ENCODE assay signal across 8 cellular contexts in the genomic region with DNA sequence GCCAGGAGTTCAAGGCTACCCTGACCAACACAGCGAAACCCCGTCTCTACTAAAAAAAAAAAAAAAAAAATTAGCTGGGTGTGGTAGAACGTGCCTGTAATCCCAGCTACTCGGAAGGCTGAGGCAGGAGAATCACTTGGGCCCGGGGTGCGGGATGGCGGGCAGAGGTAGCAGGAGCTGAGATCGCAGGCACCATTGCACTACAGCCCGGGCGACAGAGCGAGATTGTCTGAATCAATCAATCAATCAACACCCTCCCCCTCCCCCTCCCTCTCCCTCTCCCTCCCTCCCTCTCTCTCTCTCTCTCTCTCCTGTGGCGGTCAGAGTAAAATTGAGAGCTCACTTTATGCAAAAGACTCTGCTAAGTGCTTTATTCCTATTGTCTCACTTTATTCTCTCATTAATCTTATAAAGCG. TPM values are rescaled to one million over a fixed set of nuclear protein-coding genes. Genes with fewer than 3 reads are reported as not detected.
A peak's percentile ranks its signal among the peaks of the same experiment; 100 is the strongest.
DNase-seq lines count a peak whose midpoint lies in the region; ATAC-seq and TF ChIP-seq lines count a peak whose summit lies in the region.

No MANE protein-coding gene starts in this region.

- H2BK120ac ChIP-seq in H9 (ENCODE audit: low read depth, low read length, poor library complexity, severe bottlenecking): no peak overlapping the region

- H3K79me2 ChIP-seq in H9 (ENCODE audit: insufficient read depth, low read length): peaks cover 4% of the 10 kb centered on the region; the same call in 1 of the 2 replicates

- H4K20me1 ChIP-seq in H9 (ENCODE audit: control insufficient read depth, insufficient read depth, insufficient read length): no peaks in the 10 kb centered on the region

- ATAC-seq in T-cell (replicated peaks in 1 of 4): no peak
- ATAC-seq in HG02798 (IDR thresholded peaks at IDR 0.05; ENCODE audit: poor library complexity, unreplicated experiment): no peak

- peak overlapping the region; percentile 77 for H3K4me2 ChIP-seq in H9 (ENCODE audit: insufficient read depth, insufficient read length, low read length)

- peaks cover 22 to 29% of the 10 kb centered on the region in 2 experiments for H3K4me1 Mint-ChIP-seq in H9
- H3K4me1 Mint-ChIP-seq in T-cell: peaks cover 29 to 36% (median 34%) of the 10 kb centered on the region in 3 donors

- no peak overlapping the region for H3K23ac ChIP-seq in H9 (ENCODE audit: insufficient read length, low read depth, low read length)

- in situ Hi-C loops in KBM-7 (cut with MboI; ENCODE audit: low pct_unique_long_range_greater_than_20kb, low sequenced_read_pairs): no loop called here

- H2BK20ac ChIP-seq in H9 (ENCODE audit: low read depth, low read length, poor library complexity, severe bottlenecking): no peak overlapping the region

- peaks cover 16% of the 10 kb centered on the region for H3K27me3 Mint-ChIP-seq in H9 (ENCODE audit: low read depth)
- H3K27me3 Mint-ChIP-seq in T-cell: no peaks in the 10 kb centered on the region

- POLR2A ChIA-PET in T-cell (lab: Charles Lee): interaction anchor here (0.6 to 0.7 kb wide), 3 partner anchors 24 to 552 kb away, joined by 3 to 7 read pairs (median 3); partner anchors contain the start of gene MBTPS1 (in 1 of the 2)

- peak overlapping the region; percentile 86 for H3K4me3 ChIP-seq in fibroblast of pulmonary artery (replicated peaks; ENCODE audit: low read depth, low read length)
- H3K4me3 ChIP-seq in skeletal muscle cell (ENCODE audit: low read depth, low read length): peak overlapping the region; percentile 79

- TF ChIP-seq CTCF in H9 (conservative IDR thresholded peaks at IDR 0.05) (no peak), fibroblast of pulmonary artery (IDR thresholded peaks at IDR 0.05; ENCODE audit: low read length, missing control alignments) (no peak)

- WGBS in H9 (ENCODE audit: extremely low coverage, insufficient read length, low lambda C conversion rate): no CpG with 5 or more reads among the region's 13 CpGs

- H3K4me1 ChIP-seq in H9 (ENCODE audit: insufficient read depth, low read length): peaks cover 5% of the 10 kb centered on the region; the same call in 1 of the 2 replicates

- no peak overlapping the region for H3K56ac ChIP-seq in H9 (ENCODE audit: insufficient read length, low read depth, low read length)

- H4K8ac ChIP-seq in H9 (replicated peaks; ENCODE audit: insufficient read length, low read depth, low read length): no peak overlapping the region

- peaks cover 4 to 18% (median 6%) of the 10 kb centered on the region in 3 experiments; a peak in 6 of 7 replicates for H3K36me3 Mint-ChIP-seq in H9 (ENCODE audit: insufficient read depth in 1 of 3, low read depth in 3 of 3)
- H3K36me3 Mint-ChIP-seq in T-cell: peaks cover 7% of the 10 kb centered on the region

- H3K9me3 Mint-ChIP-seq in H9 (peaks cover 0 to 9% of the 10 kb centered on the region in 2 experiments; a peak in 1 of 5 replicates), T-cell (no peaks in the 10 kb centered on the region)

- no peak overlapping the region for H3K9ac ChIP-seq in H9 (ENCODE audit: extremely low read depth, insufficient read length, low read length)

- H2BK15ac ChIP-seq in H9 (ENCODE audit: low read depth, low read length): no peak overlapping the region

- no peak overlapping the region for H3K27ac ChIP-seq in H9 (ENCODE audit: insufficient read length, low read depth, low read length)

- DNase-seq in H9 (no peak), T-cell (no peak), fibroblast of pulmonary artery (ENCODE audit: low read depth) (peak; percentile 8), skeletal muscle cell (ENCODE audit: low read depth) (no peak), KBM-7 (no peak), T1000 (lab: John Stamatoyannopoulos, UW) (no peak), NCI-H774 (lab: John Stamatoyannopoulos, UW) (no peak)

- H2BK12ac ChIP-seq in H9 (ENCODE audit: insufficient read length, low read depth, low read length): no peak overlapping the region

- H3K14ac ChIP-seq in H9 (ENCODE audit: insufficient read depth, low read length): no peak overlapping the region

- H3K27me3 ChIP-seq in H9 (ENCODE audit: insufficient read depth, low read length): no peaks in the 10 kb centered on the region

- peaks cover 9% of the 10 kb centered on the region for H3K23me2 ChIP-seq in H9 (ENCODE audit: insufficient read length, low read depth, low read length, poor library complexity, severe bottlenecking)

- H3K18ac ChIP-seq in H9 (ENCODE audit: insufficient read length, low read depth, low read length): no peak overlapping the region

- H2AK5ac ChIP-seq in H9 (ENCODE audit: insufficient read length, low read length): no peak overlapping the region

- H3K27ac Mint-ChIP-seq in H9 (no peak overlapping the region; a peak in 1 of 7 replicates), T-cell (peak overlapping the region in 1 of 2 donors; percentile 76)

- H3K4me3 Mint-ChIP-seq in H9 (peak overlapping the region; percentile 95 to 99), T-cell (peak overlapping the region; percentile 86 to 99 (median 95))

- H3K4ac ChIP-seq in H9 (ENCODE audit: low read depth, low read length): no peak overlapping the region

- CTCF ChIA-PET in T-cell (lab: Charles Lee): interaction anchor here (0.6 to 1.6 kb wide), 6 partner anchors 24 to 64 kb away, joined by 3 to 11 read pairs (median 4); partner anchors contain the start of gene TAF1C (in 2 of the 2)

- no peak overlapping the region for H2BK5ac ChIP-seq in H9 (ENCODE audit: insufficient read length, low read length)

- H3K79me1 ChIP-seq in H9 (ENCODE audit: insufficient read depth, low read depth, low read length, poor library complexity, severe bottlenecking): peaks cover 3% of the 10 kb centered on the region

- no peaks in the 10 kb centered on the region for H3K9me3 ChIP-seq in H9 (ENCODE audit: control insufficient read depth, low read depth, low read length)

- H4K91ac ChIP-seq in H9 (ENCODE audit: insufficient read length, low read depth, low read length): no peak overlapping the region

- H3T11ph ChIP-seq in H9 (ENCODE audit: low read length): no peak overlapping the region

- no peak overlapping the region for H4K5ac ChIP-seq in H9 (ENCODE audit: insufficient read length, low read depth, low read length)

- H2AFZ ChIP-seq in H9 (ENCODE audit: low read length): no peak overlapping the region

RNA-seq across cellular contexts. Expression of gene HSDL1, which starts 1.2 kb away (rescaled TPM):
- total RNA-seq in H9 (2021) (34.2 and 38.2 TPM in 2 replicates), T-cell (10 to 100 TPM; 11.9 to 23.5 (median 20.4) TPM)

RNA-seq across cellular contexts. Expression of gene DNAAF1, which starts 1.3 kb away (rescaled TPM):
- 0.15 TPM in 1 of 2 replicates, not detected in the other for total RNA-seq in H9 (2021)
- total RNA-seq in T-cell: under 1 TPM in 2 of 5 donors, not detected in 3; 0.16 to 0.32 TPM

RNA-seq across cellular contexts. Expression of gene MBTPS1, which starts 27.1 kb away (rescaled TPM):
- total RNA-seq in H9 (2021) (46.8 and 48.7 TPM in 2 replicates), T-cell (100 to 1,000 TPM; 122 to 142 (median 131) TPM)

RNA-seq across cellular contexts. Expression of gene TAF1C, which starts 43.1 kb away (rescaled TPM):
- total RNA-seq in H9 (2021): 78.6 and 81.3 TPM in 2 replicates
- total RNA-seq in T-cell: 10 to 100 TPM; 81.9 to 97.6 (median 92.8) TPM

RNA-seq across cellular contexts. Expression of gene ADAD2, which starts 47.2 kb away (rescaled TPM):
- total RNA-seq in H9 (2021): 0.99 and 1.0 TPM in 2 replicates
- total RNA-seq in T-cell: under 1 TPM in 1 of 5 donors, not detected in 4; 0.25 TPM
